7 cellular contexts compared by ENCODE assay signal in genomic region chr10:11782793-11783557, GRCh38. TPM values are rescaled to one million over a fixed set of nuclear protein-coding genes. Genes with fewer than 3 reads are reported as not detected.
A peak's percentile ranks its signal among the peaks of the same experiment; 100 is the strongest.
DNase-seq lines count a peak whose midpoint lies in the region; ATAC-seq and TF ChIP-seq lines count a peak whose summit lies in the region.

No MANE protein-coding gene starts in this region.

- H3K36me3 ChIP-seq in spleen = no peaks in the 10 kb centered on the region

- no peaks in the 10 kb centered on the region for H3K4me1 Mint-ChIP-seq in activated CD8-positive, alpha-beta T cell treated with anti-CD3 and anti-CD28 coated beads, Interleukin-2, amount 10 ng/mL, durations not matched to agents 7 days and 5 days (ENCODE audit: low read depth)

- DNase-seq in Daoy (ENCODE audit: low read depth) (peak; percentile 27), NCI-H128 (lab: John Stamatoyannopoulos, UW; ENCODE audit: unreplicated experiment) (peak; percentile 2), right cardiac atrium (no peak), spleen (peak; percentile 32), NCI-H187 (lab: John Stamatoyannopoulos, UW) (no peak)
- peak; percentile 30 for DNase-seq in activated CD8-positive, alpha-beta T cell treated with anti-CD3 and anti-CD28 coated beads, Interleukin-2, amount 10 ng/mL, durations not matched to agents 7 days and 5 days

- ATAC-seq in GM19463 (IDR thresholded peaks at IDR 0.05; ENCODE audit: unreplicated experiment) = peak; percentile 50
- peak; percentile 47 for ATAC-seq in activated CD8-positive, alpha-beta T cell treated with anti-CD3 and anti-CD28 coated beads, Interleukin-2, amount 10 ng/mL, durations not matched to agents 7 days and 5 days
- ATAC-seq in right cardiac atrium = peak; percentile 36 to 40

- peaks cover 3% of the 10 kb centered on the region for H3K27me3 Mint-ChIP-seq in activated CD8-positive, alpha-beta T cell treated with anti-CD3 and anti-CD28 coated beads, Interleukin-2, amount 10 ng/mL, durations not matched to agents 7 days and 5 days (ENCODE audit: low read depth)

- no peaks in the 10 kb centered on the region for H3K27me3 ChIP-seq in right cardiac atrium (ENCODE audit: control insufficient read depth, insufficient read depth)
- no peaks in the 10 kb centered on the region for H3K27me3 ChIP-seq in spleen (replicated peaks in 1 of 7)

- peak; percentile 26 to 76 (median 69) for TF ChIP-seq CTCF in spleen (IDR thresholded peaks at IDR 0.05 in 8 of 11, conservative IDR thresholded peaks at IDR 0.05 in 3 of 11)

- intact Hi-C loops in right cardiac atrium (cut with DNase I) (loop anchor here in 2 of 4 donors (5.0 kb wide), 1 partner anchor 204 kb away; no protein-coding TSS in a partner anchor), spleen (cut with DNase I; ENCODE audit: low total_unique reads) (loop anchor here (5.0 kb wide), 1 partner anchor 204 kb away; no protein-coding TSS in a partner anchor)

- H3K4me1 ChIP-seq in right cardiac atrium (ENCODE audit: control insufficient read depth, insufficient read depth, low read length) (no peaks in the 10 kb centered on the region), spleen (peaks cover 0 to 7% (median 0%) of the 10 kb centered on the region in 6 donors)

- no peak overlapping the region for H3K4me3 ChIP-seq in right cardiac atrium (ENCODE audit: low read length)
- no peak overlapping the region for H3K4me3 ChIP-seq in spleen

- no peak overlapping the region for H3K4me3 Mint-ChIP-seq in activated CD8-positive, alpha-beta T cell treated with anti-CD3 and anti-CD28 coated beads, Interleukin-2, amount 10 ng/mL, durations not matched to agents 7 days and 5 days

- WGBS in right cardiac atrium = 69% methylated on average over 18 of the region's 18 CpGs
- 72 to 77% (median 74%) methylated on average over 18 of the region's 18 CpGs for WGBS in spleen, 5 donors

- H3K27ac ChIP-seq in right cardiac atrium (ENCODE audit: low read length) (no peak overlapping the region), spleen (no peak overlapping the region)

- POLR2A ChIA-PET in activated CD8-positive, alpha-beta T cell treated with anti-CD3 and anti-CD28 coated beads, Interleukin-2, amount 10 ng/mL, durations not matched to agents 7 days and 5 days (lab: Charles Lee) = interaction anchor here (0.6 kb wide), 1 partner anchor 182 kb away, joined by 3 read pairs; no protein-coding TSS in a partner anchor

- no peaks in the 10 kb centered on the region for H3K9me3 ChIP-seq in right cardiac atrium (ENCODE audit: control insufficient read depth, low read length)
- H3K9me3 ChIP-seq in spleen = no peaks in the 10 kb centered on the region

- no peaks in the 10 kb centered on the region for H3K36me3 Mint-ChIP-seq in activated CD8-positive, alpha-beta T cell treated with anti-CD3 and anti-CD28 coated beads, Interleukin-2, amount 10 ng/mL, durations not matched to agents 7 days and 5 days (ENCODE audit: low read depth)

- CTCF ChIA-PET in activated CD8-positive, alpha-beta T cell treated with anti-CD3 and anti-CD28 coated beads, Interleukin-2, amount 10 ng/mL, durations not matched to agents 7 days and 5 days (lab: Charles Lee) = interaction anchor here (0.7 to 4.6 kb wide), 41 partner anchors 9 to 929 kb away, joined by 3 to 53 read pairs (median 3); no protein-coding TSS in a partner anchor

- no peaks in the 10 kb centered on the region for H3K9me3 Mint-ChIP-seq in activated CD8-positive, alpha-beta T cell treated with anti-CD3 and anti-CD28 coated beads, Interleukin-2, amount 10 ng/mL, durations not matched to agents 7 days and 5 days (ENCODE audit: insufficient read depth)

- no peak for TF ChIP-seq POLR2A in spleen (IDR thresholded peaks at IDR 0.05)

- no peak overlapping the region for H3K27ac Mint-ChIP-seq in activated CD8-positive, alpha-beta T cell treated with anti-CD3 and anti-CD28 coated beads, Interleukin-2, amount 10 ng/mL, durations not matched to agents 7 days and 5 days

RNA-seq across cellular contexts. Expression of gene PROSER2, which starts 40.2 kb away (rescaled TPM):
- total RNA-seq in Daoy (2014; rRNA removed; shearing (Covaris generic)) = 22.4 and 35.7 TPM in 2 replicates
- total RNA-seq in activated CD8-positive, alpha-beta T cell treated with anti-CD3 and anti-CD28 coated beads, Interleukin-2, amount 10 ng/mL, durations not matched to agents 7 days and 5 days = under 1 TPM; 0.29 to 0.74 TPM
- total RNA-seq in right cardiac atrium (1 to 10 TPM; 1.5 to 2.2 (median 1.9) TPM), spleen (10 to 100 TPM in 4 of 7 donors, 1 to 10 TPM in 3; 5.2 to 15.4 (median 10.8) TPM)
- polyA plus RNA-seq in right cardiac atrium (0.72 TPM), spleen (1 to 10 TPM; 1.6 to 3.5 (median 1.6) TPM)

RNA-seq across cellular contexts. Expression of gene ECHDC3, which starts 40.8 kb away (rescaled TPM):
- 7.9 TPM in 2 replicates for total RNA-seq in Daoy (2014; rRNA removed; shearing (Covaris generic))
- 1 to 10 TPM; 1.2 to 1.4 TPM for total RNA-seq in activated CD8-positive, alpha-beta T cell treated with anti-CD3 and anti-CD28 coated beads, Interleukin-2, amount 10 ng/mL, durations not matched to agents 7 days and 5 days
- total RNA-seq in right cardiac atrium (10 to 100 TPM; 67.1 to 74.9 (median 70.6) TPM), spleen (10 to 100 TPM; 10.5 to 49.7 (median 21.4) TPM)
- polyA plus RNA-seq in right cardiac atrium (62.3 TPM), spleen (10 to 100 TPM in 2 of 3 donors, 1 to 10 TPM in 1; 5.6 to 14.8 (median 12.5) TPM)

Comparison
In these comparisons a context has a peak if more than half of its experiments do, and no peak if none do; other contexts are left out.
1. DNase-seq: peak in Daoy (single experiment), NCI-H128 (single experiment), activated CD8-positive, alpha-beta T cell treated with anti-CD3 and anti-CD28 coated beads, Interleukin-2, amount 10 ng/mL, durations not matched to agents 7 days and 5 days (single experiment) and spleen (single experiment); none in right cardiac atrium (0 of 3) and NCI-H187 (0 of 2).
2. Peak in every context shown above with its lines, with median percentiles within 50 percentile points of each other: ATAC-seq.